In the genomic region with DNA sequence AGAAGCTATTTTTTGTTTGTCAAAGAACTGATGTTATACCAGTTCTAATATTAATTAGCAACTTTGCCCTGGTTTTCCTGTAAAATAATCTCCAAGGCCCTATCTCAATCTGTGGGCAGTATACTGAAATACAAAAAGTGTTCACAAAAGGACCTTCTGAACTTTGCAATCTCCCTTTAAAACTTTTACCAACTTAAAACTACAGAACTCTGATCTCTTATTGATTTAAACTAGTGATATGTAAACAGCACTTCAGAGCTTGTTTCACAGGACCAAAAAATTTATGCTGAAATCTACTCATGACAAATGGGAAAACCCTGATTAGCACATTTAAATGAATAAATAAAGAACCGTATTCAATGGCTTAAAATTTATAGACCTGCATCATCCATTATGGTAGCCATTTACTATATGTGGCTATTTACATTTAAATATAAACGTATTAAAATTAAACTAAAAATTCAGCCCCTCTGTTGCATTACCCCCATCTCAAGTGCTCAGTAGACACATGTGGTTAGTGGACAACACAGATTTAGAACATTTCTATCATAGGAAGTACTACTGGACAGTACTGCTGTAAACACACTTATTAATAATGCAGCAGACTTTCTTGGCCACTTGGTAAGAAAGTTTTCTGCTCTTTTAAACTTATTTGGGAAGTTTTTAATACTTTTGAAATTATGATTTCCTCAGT, we compare ENCODE assay signal across 1 cellular context.
TF ChIP-seq lines count a peak whose summit lies in the region.

No MANE protein-coding gene starts in this region.

TF ChIP-seq in liver, 16 proteins besides CTCF, POLR2A, EP300 and RAD21 (continued from another document):
- TF ChIP-seq, protein P1, sequence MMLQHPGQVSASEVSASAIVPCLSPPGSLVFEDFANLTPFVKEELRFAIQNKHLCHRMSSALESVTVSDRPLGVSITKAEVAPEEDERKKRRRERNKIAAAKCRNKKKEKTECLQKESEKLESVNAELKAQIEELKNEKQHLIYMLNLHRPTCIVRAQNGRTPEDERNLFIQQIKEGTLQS (IDR thresholded peaks at IDR 0.05) = peak; percentile 53
- TF ChIP-seq GABPA (IDR thresholded peaks at IDR 0.05 in 1 of 2, conservative IDR thresholded peaks at IDR 0.05 in 1 of 2) (no peak), FOXA1 (IDR thresholded peaks at IDR 0.05) (peak; percentile 97), HNF4G (IDR thresholded peaks at IDR 0.05) (peak; percentile 77), SP1 (IDR thresholded peaks at IDR 0.05) (peak; percentile 87), EGR1 (IDR thresholded peaks at IDR 0.05; ENCODE audit: low read depth in 2 of 2) (peak in 1 of 2 donors; percentile 21), FOXA2 (IDR thresholded peaks at IDR 0.05) (peak; percentile 99), NR2F2 (IDR thresholded peaks at IDR 0.05) (no peak), YY1 (IDR thresholded peaks at IDR 0.05) (peak; percentile 43)
- TF ChIP-seq, protein P2, sequence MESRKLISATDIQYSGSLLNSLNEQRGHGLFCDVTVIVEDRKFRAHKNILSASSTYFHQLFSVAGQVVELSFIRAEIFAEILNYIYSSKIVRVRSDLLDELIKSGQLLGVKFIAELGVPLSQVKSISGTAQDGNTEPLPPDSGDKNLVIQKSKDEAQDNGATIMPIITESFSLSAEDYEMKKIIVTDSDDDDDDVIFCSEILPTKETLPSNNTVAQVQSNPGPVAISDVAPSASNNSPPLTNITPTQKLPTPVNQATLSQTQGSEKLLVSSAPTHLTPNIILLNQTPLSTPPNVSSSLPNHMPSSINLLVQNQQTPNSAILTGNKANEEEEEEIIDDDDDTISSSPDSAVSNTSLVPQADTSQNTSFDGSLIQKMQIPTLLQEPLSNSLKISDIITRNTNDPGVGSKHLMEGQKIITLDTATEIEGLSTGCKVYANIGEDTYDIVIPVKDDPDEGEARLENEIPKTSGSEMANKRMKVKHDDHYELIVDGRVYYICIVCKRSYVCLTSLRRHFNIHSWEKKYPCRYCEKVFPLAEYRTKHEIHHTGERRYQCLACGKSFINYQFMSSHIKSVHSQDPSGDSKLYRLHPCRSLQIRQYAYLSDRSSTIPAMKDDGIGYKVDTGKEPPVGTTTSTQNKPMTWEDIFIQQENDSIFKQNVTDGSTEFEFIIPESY (IDR thresholded peaks at IDR 0.05) = peak; percentile 67
- TF ChIP-seq, protein P3, sequence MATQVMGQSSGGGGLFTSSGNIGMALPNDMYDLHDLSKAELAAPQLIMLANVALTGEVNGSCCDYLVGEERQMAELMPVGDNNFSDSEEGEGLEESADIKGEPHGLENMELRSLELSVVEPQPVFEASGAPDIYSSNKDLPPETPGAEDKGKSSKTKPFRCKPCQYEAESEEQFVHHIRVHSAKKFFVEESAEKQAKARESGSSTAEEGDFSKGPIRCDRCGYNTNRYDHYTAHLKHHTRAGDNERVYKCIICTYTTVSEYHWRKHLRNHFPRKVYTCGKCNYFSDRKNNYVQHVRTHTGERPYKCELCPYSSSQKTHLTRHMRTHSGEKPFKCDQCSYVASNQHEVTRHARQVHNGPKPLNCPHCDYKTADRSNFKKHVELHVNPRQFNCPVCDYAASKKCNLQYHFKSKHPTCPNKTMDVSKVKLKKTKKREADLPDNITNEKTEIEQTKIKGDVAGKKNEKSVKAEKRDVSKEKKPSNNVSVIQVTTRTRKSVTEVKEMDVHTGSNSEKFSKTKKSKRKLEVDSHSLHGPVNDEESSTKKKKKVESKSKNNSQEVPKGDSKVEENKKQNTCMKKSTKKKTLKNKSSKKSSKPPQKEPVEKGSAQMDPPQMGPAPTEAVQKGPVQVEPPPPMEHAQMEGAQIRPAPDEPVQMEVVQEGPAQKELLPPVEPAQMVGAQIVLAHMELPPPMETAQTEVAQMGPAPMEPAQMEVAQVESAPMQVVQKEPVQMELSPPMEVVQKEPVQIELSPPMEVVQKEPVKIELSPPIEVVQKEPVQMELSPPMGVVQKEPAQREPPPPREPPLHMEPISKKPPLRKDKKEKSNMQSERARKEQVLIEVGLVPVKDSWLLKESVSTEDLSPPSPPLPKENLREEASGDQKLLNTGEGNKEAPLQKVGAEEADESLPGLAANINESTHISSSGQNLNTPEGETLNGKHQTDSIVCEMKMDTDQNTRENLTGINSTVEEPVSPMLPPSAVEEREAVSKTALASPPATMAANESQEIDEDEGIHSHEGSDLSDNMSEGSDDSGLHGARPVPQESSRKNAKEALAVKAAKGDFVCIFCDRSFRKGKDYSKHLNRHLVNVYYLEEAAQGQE (IDR thresholded peaks at IDR 0.05) = peak; percentile 70
- TF ChIP-seq, protein P4, sequence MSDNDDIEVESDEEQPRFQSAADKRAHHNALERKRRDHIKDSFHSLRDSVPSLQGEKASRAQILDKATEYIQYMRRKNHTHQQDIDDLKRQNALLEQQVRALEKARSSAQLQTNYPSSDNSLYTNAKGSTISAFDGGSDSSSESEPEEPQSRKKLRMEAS (IDR thresholded peaks at IDR 0.05) = peak; percentile 39
TF ChIP-seq in liver: peak in this region for 13.
